16 cellular contexts compared by ENCODE assay signal in the genomic region with DNA sequence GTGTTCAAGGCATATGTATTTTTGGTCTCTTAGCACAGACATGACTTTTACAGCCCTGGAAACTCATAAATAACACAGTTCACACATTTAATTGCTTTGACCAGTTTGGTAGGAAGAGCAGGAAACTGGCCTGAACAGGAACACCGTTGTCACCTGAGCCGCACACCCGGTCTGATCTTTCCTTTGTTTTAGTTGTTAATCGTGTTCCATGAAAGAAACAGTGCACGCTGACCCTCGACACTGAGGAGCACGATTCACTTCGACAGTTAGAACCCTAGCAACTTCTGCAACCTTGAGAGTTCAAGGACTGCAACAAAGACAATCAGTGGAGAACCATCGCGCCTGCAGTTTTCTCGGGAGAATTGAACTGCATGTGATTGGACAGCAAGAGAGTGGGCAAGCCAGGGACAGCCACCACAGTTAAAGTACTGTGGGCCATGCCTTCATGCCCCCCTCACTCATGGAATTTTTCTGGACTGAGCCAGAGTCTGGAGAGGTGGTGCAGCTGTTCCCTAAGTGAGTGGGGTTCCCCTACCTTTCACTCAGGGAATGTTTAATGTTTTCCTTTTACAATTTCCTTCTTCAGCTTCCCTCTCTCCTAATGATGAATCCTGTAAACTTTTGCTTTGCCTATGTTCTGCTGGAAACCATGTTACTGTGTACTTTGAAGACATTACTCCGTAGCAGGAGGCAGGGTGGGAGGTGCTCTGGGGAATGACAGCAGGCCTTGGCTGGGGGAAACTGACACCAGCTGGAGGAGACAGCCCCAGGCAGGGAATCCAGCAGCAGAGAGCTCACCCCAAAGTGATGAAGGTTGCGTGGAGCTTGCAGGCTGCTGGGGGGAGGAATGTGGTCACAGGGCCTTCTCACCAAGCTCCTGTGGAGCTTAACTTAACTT.
"Had no signal": no experiment of that assay in that cellular context is flagged by ENCODE, and none has a peak within 500 bp of the region (broad histone marks: within the 10 kb centered on the region; RNA-seq: fewer than 3 reads in every experiment).

No MANE protein-coding gene starts in this region.

- DNase-seq: activated CD4-positive, CD25-positive, alpha-beta regulatory T cell; activated effector memory CD4-positive, alpha-beta T cell treated with anti-CD3 and anti-CD28 coated beads, Interleukin-2, amount 50 U/mL, for 16 hours; activated T-cell treated with anti-CD3 and anti-CD28 coated beads, Interleukin-2, amount 50 U/mL, for 1 hour; amygdala; brain microvascular endothelial cell; endodermal cell; erythroblast; hippocampal formation; kidney glomerular epithelial cell; lower lobe of right lung; naive thymus-derived CD8-positive, alpha-beta T cell; occipital lobe; psoas muscle; stimulated activated CD4-positive, alpha-beta T cell treated with anti-CD3 and anti-CD28 coated beads, Interleukin-4, amount 100 ng/mL, for 4 hours had no signal

- H3K4me1 ChIP-seq: lower lobe of right lung, psoas muscle had no signal

- H3K9me3 Mint-ChIP-seq: naive thymus-derived CD8-positive, alpha-beta T cell; T-helper 1 cell treated with Interleukin-12 subunit alpha and Interleukin-12 subunit beta and Interleukin-4 antibody, amounts not matched to agents 30 μg/mL and 1 μg/mL, for 36 hours had no signal

- H3K27ac Mint-ChIP-seq: activated naive CD8-positive, alpha-beta T cell; endodermal cell; T-helper 1 cell treated with Interleukin-12 subunit alpha and Interleukin-12 subunit beta and Interleukin-4 antibody, amounts not matched to agents 30 μg/mL and 1 μg/mL, for 36 hours had no signal

- H3K36me3 ChIP-seq: brain microvascular endothelial cell, lower lobe of right lung had no signal

- H3K27me3 Mint-ChIP-seq: activated naive CD8-positive, alpha-beta T cell; naive thymus-derived CD8-positive, alpha-beta T cell had no signal

- H3K4me1 Mint-ChIP-seq: naive thymus-derived CD8-positive, alpha-beta T cell had no signal

- H3K27me3 ChIP-seq: brain microvascular endothelial cell had no signal

- ATAC-seq: naive thymus-derived CD8-positive, alpha-beta T cell; psoas muscle had no signal

- H3K4me3 Mint-ChIP-seq: activated naive CD8-positive, alpha-beta T cell; endodermal cell; naive thymus-derived CD8-positive, alpha-beta T cell; T-helper 1 cell treated with Interleukin-12 subunit alpha and Interleukin-12 subunit beta and Interleukin-4 antibody, amounts not matched to agents 30 μg/mL and 1 μg/mL, for 36 hours had no signal

- H3K4me3 ChIP-seq: lower lobe of right lung, psoas muscle had no signal

- H3K36me3 Mint-ChIP-seq: naive thymus-derived CD8-positive, alpha-beta T cell had no signal

- H3K9me3 ChIP-seq: lower lobe of right lung, psoas muscle had no signal

- H3K27ac ChIP-seq: brain microvascular endothelial cell, lower lobe of right lung, psoas muscle had no signal
